ENCODE assay signal across 1 cellular context in the genomic region with DNA sequence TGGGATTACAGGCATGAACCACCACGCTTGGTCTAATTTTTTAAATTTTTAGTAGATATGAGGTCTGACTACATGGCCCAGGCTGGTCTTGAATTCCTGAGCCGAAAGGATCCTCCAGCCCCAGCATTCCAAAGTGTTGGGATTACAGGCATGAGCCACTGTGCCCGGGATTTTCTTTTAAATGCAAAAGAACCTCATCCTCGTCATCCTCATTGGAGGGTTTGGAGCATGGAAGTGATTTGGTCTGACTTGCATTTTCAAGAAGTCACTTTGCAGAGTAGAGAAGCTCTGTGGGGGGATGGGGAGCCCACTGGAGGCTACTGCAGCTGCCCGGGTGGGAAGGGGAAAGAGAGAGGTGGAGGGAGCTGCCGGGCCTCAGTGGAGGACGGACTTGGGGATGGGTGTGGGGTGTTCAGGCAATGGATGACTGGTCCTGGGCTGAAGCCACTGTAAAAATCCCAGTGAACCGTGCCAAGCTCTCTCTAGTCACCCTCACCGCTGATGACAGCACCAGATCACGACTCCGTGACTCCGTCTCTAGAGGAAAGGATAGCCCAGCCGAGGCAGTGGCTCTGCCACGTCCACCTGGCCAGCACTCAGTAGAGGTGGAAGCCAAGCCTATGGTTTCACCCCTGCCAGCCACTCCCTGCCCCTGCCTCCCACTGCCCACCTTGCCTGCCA.
TF ChIP-seq lines count a peak whose summit lies in the region.

No MANE protein-coding gene starts in this region.

TF ChIP-seq in WTC11, 78 proteins besides CTCF, POLR2A, EP300 and RAD21 (continued from another document):
- TF ChIP-seq, protein P1, sequence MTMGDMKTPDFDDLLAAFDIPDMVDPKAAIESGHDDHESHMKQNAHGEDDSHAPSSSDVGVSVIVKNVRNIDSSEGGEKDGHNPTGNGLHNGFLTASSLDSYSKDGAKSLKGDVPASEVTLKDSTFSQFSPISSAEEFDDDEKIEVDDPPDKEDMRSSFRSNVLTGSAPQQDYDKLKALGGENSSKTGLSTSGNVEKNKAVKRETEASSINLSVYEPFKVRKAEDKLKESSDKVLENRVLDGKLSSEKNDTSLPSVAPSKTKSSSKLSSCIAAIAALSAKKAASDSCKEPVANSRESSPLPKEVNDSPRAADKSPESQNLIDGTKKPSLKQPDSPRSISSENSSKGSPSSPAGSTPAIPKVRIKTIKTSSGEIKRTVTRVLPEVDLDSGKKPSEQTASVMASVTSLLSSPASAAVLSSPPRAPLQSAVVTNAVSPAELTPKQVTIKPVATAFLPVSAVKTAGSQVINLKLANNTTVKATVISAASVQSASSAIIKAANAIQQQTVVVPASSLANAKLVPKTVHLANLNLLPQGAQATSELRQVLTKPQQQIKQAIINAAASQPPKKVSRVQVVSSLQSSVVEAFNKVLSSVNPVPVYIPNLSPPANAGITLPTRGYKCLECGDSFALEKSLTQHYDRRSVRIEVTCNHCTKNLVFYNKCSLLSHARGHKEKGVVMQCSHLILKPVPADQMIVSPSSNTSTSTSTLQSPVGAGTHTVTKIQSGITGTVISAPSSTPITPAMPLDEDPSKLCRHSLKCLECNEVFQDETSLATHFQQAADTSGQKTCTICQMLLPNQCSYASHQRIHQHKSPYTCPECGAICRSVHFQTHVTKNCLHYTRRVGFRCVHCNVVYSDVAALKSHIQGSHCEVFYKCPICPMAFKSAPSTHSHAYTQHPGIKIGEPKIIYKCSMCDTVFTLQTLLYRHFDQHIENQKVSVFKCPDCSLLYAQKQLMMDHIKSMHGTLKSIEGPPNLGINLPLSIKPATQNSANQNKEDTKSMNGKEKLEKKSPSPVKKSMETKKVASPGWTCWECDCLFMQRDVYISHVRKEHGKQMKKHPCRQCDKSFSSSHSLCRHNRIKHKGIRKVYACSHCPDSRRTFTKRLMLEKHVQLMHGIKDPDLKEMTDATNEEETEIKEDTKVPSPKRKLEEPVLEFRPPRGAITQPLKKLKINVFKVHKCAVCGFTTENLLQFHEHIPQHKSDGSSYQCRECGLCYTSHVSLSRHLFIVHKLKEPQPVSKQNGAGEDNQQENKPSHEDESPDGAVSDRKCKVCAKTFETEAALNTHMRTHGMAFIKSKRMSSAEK (CRISPR knock-in tag; IDR thresholded peaks at IDR 0.05; ENCODE audit: borderline replicate concordance): no peak
- no peak for TF ChIP-seq EMX1 (CRISPR knock-in tag; IDR thresholded peaks at IDR 0.05)
- TF ChIP-seq MXD4 (CRISPR knock-in tag; IDR thresholded peaks at IDR 0.05; ENCODE audit: borderline replicate concordance): no peak
- TF ChIP-seq TEAD1 (CRISPR knock-in tag; IDR thresholded peaks at IDR 0.05): 0 out of 2 replicates have a peak, but pooled peaks have one; percentile 17
- TF ChIP-seq, protein P2, sequence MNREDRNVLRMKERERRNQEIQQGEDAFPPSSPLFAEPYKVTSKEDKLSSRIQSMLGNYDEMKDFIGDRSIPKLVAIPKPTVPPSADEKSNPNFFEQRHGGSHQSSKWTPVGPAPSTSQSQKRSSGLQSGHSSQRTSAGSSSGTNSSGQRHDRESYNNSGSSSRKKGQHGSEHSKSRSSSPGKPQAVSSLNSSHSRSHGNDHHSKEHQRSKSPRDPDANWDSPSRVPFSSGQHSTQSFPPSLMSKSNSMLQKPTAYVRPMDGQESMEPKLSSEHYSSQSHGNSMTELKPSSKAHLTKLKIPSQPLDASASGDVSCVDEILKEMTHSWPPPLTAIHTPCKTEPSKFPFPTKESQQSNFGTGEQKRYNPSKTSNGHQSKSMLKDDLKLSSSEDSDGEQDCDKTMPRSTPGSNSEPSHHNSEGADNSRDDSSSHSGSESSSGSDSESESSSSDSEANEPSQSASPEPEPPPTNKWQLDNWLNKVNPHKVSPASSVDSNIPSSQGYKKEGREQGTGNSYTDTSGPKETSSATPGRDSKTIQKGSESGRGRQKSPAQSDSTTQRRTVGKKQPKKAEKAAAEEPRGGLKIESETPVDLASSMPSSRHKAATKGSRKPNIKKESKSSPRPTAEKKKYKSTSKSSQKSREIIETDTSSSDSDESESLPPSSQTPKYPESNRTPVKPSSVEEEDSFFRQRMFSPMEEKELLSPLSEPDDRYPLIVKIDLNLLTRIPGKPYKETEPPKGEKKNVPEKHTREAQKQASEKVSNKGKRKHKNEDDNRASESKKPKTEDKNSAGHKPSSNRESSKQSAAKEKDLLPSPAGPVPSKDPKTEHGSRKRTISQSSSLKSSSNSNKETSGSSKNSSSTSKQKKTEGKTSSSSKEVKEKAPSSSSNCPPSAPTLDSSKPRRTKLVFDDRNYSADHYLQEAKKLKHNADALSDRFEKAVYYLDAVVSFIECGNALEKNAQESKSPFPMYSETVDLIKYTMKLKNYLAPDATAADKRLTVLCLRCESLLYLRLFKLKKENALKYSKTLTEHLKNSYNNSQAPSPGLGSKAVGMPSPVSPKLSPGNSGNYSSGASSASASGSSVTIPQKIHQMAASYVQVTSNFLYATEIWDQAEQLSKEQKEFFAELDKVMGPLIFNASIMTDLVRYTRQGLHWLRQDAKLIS (CRISPR knock-in tag; IDR thresholded peaks at IDR 0.05; ENCODE audit: borderline replicate concordance): no peak
- TF ChIP-seq, protein P3, sequence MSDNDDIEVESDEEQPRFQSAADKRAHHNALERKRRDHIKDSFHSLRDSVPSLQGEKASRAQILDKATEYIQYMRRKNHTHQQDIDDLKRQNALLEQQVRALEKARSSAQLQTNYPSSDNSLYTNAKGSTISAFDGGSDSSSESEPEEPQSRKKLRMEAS (CRISPR knock-in tag; IDR thresholded peaks at IDR 0.05): peak; percentile 19; the same call in 1 of the 2 replicates
- TF ChIP-seq ZNF263 (CRISPR knock-in tag; IDR thresholded peaks at IDR 0.05; ENCODE audit: low read depth): no peak
- TF ChIP-seq ESRRA (CRISPR knock-in tag; IDR thresholded peaks at IDR 0.05; ENCODE audit: borderline replicate concordance): peak; percentile 24; the same call in 1 of the 2 replicates
